34 cellular contexts compared by ENCODE assay signal in genomic region chr19:12893582-12893981, GRCh38. TPM values are rescaled to one million over a fixed set of nuclear protein-coding genes. Genes with fewer than 3 reads are reported as not detected.
DNase-seq lines count a peak whose midpoint lies in the region; ATAC-seq and TF ChIP-seq lines count a peak whose summit lies in the region.
"Had no signal": no experiment of that assay in that cellular context is flagged by ENCODE, and none has a peak within 500 bp of the region (broad histone marks: within the 10 kb centered on the region; RNA-seq: fewer than 3 reads in every experiment).

No MANE protein-coding gene starts in this region.

- H3K36me3 Mint-ChIP-seq in activated CD4-positive, alpha-beta memory T cell treated with anti-CD3 and anti-CD28 coated beads, Interleukin-2, amount 10 ng/mL, durations not matched to agents 7 days and 5 days (ENCODE audit: low read depth), result peaks cover 13% of the 10 kb centered on the region
- peaks cover 12% of the 10 kb centered on the region for H3K36me3 Mint-ChIP-seq in activated CD4-positive, alpha-beta memory T cell treated with anti-CD3 and anti-CD28 coated beads for 36 hours
- H3K36me3 Mint-ChIP-seq in CD8-positive, alpha-beta T cell, result peaks cover 45% of the 10 kb centered on the region
- peaks cover 60% of the 10 kb centered on the region for H3K36me3 Mint-ChIP-seq in activated T-helper 17 cell treated with anti-CD3 and anti-CD28 coated beads, Interleukin-2, amount 50 U/mL, for 72 hours (ENCODE audit: low read depth)
- peaks cover 10% of the 10 kb centered on the region for H3K36me3 Mint-ChIP-seq in natural killer cell treated with Interleukin-12 subunit alpha and Interleukin-12 subunit beta and Interleukin-15 and Interleukin-18, amount 100 ng/mL, for 72 hours

- H3K27ac Mint-ChIP-seq in activated CD4-positive, alpha-beta memory T cell treated with anti-CD3 and anti-CD28 coated beads, Interleukin-2, amount 10 ng/mL, durations not matched to agents 7 days and 5 days, result no peak overlapping the region
- H3K27ac Mint-ChIP-seq in activated CD4-positive, alpha-beta memory T cell treated with anti-CD3 and anti-CD28 coated beads for 36 hours, result no peak overlapping the region
- peak overlapping the region; percentile 49 for H3K27ac Mint-ChIP-seq in CD8-positive, alpha-beta T cell
- no peak overlapping the region for H3K27ac Mint-ChIP-seq in activated T-helper 17 cell treated with anti-CD3 and anti-CD28 coated beads, Interleukin-2, amount 50 U/mL, for 72 hours
- no peak overlapping the region for H3K27ac Mint-ChIP-seq in natural killer cell treated with Interleukin-12 subunit alpha and Interleukin-12 subunit beta and Interleukin-15 and Interleukin-18, amount 100 ng/mL, for 72 hours
- H3K27ac Mint-ChIP-seq: activated CD8-positive, alpha-beta T cell treated with anti-CD3 and anti-CD28 coated beads, Interleukin-2, amount 10 ng/mL, durations not matched to agents 7 days and 5 days had no signal

- H3K9me3 Mint-ChIP-seq in activated CD4-positive, alpha-beta memory T cell treated with anti-CD3 and anti-CD28 coated beads, Interleukin-2, amount 10 ng/mL, durations not matched to agents 7 days and 5 days, result no peaks in the 10 kb centered on the region
- H3K9me3 Mint-ChIP-seq in activated CD4-positive, alpha-beta memory T cell treated with anti-CD3 and anti-CD28 coated beads for 36 hours, result no peaks in the 10 kb centered on the region
- H3K9me3 Mint-ChIP-seq in CD8-positive, alpha-beta T cell, result no peaks in the 10 kb centered on the region
- no peaks in the 10 kb centered on the region for H3K9me3 Mint-ChIP-seq in activated T-helper 17 cell treated with anti-CD3 and anti-CD28 coated beads, Interleukin-2, amount 50 U/mL, for 72 hours
- H3K9me3 Mint-ChIP-seq in natural killer cell treated with Interleukin-12 subunit alpha and Interleukin-12 subunit beta and Interleukin-15 and Interleukin-18, amount 100 ng/mL, for 72 hours, result no peaks in the 10 kb centered on the region

- ATAC-seq in CD8-positive, alpha-beta T cell, result no peak
- no peak for ATAC-seq in activated T-helper 17 cell treated with anti-CD3 and anti-CD28 coated beads, Interleukin-2, amount 50 U/mL, for 72 hours (replicated peaks)
- ATAC-seq in natural killer cell treated with Interleukin-12 subunit alpha and Interleukin-12 subunit beta and Interleukin-15 and Interleukin-18, amount 100 ng/mL, for 72 hours, result no peak
- ATAC-seq in HG02759 (IDR thresholded peaks at IDR 0.05; ENCODE audit: unreplicated experiment), result no peak
- no peak for ATAC-seq in GM21576 (IDR thresholded peaks at IDR 0.05; ENCODE audit: unreplicated experiment)
- ATAC-seq in GM18873 (IDR thresholded peaks at IDR 0.05; ENCODE audit: low FRiP score, unreplicated experiment), result no peak
- ATAC-seq: activated CD8-positive, alpha-beta T cell treated with anti-CD3 and anti-CD28 coated beads, Interleukin-2, amount 10 ng/mL, durations not matched to agents 7 days and 5 days; GM12878; HCT116; heart right ventricle; right cardiac atrium had no signal

- no peak for DNase-seq in activated CD4-positive, alpha-beta memory T cell treated with anti-CD3 and anti-CD28 coated beads, Interleukin-2, amount 10 ng/mL, durations not matched to agents 7 days and 5 days
- no peak for DNase-seq in activated CD4-positive, alpha-beta memory T cell treated with anti-CD3 and anti-CD28 coated beads for 36 hours
- DNase-seq in CD8-positive, alpha-beta T cell, result no peak
- no peak for DNase-seq in natural killer cell treated with Interleukin-12 subunit alpha and Interleukin-12 subunit beta and Interleukin-15 and Interleukin-18, amount 100 ng/mL, for 72 hours (ENCODE audit: low spot score)
- DNase-seq: activated CD8-positive, alpha-beta T cell treated with anti-CD3 and anti-CD28 coated beads, Interleukin-2, amount 10 ng/mL, durations not matched to agents 7 days and 5 days; adrenal gland; colonic mucosa; effector memory CD4-positive, alpha-beta T cell; erythroblast; heart right ventricle; mesenchymal stem cell; NCI-H1092; NCI-H187; NCI-H2171 treated with DMSO at 0.1 percent for 48 hours; NCI-H69; spleen; stimulated activated CD4-positive, alpha-beta T cell treated with anti-CD3 and anti-CD28 coated beads, Interleukin-4, amount 100 ng/mL, for 1 hour; stimulated activated naive CD4-positive, alpha-beta T cell; testis; uterus had no signal

- intact Hi-C loops in activated CD4-positive, alpha-beta memory T cell treated with anti-CD3 and anti-CD28 coated beads for 36 hours (cut with micrococcal nuclease), result no loop called here
- intact Hi-C loops in CD8-positive, alpha-beta T cell (cut with DNase I, micrococcal nuclease), result loop anchor here in 1 of 2 experiments (5.0 kb wide), 1 partner anchor 224 kb away; the partner anchor contains the start of genes NACC1 and TRMT1

- H3K27me3 ChIP-seq in CD8-positive, alpha-beta T cell (ENCODE audit: insufficient read depth, low read length), result no peaks in the 10 kb centered on the region
- H3K27me3 ChIP-seq: adrenal gland, colonic mucosa, heart right ventricle, spleen, testis, uterus had no signal

- peaks cover 19% of the 10 kb centered on the region for H3K4me1 ChIP-seq in CD8-positive, alpha-beta T cell (ENCODE audit: insufficient read depth, low read length)
- H3K4me1 ChIP-seq: parathyroid adenoma had no signal

- no peak overlapping the region for H3K4me3 ChIP-seq in CD8-positive, alpha-beta T cell (ENCODE audit: low read depth, low read length)
- H3K4me3 ChIP-seq: adrenal gland, colonic mucosa, GM12878, heart right ventricle, spleen, testis, uterus had no signal

- CTCF ChIA-PET in activated CD4-positive, alpha-beta memory T cell treated with anti-CD3 and anti-CD28 coated beads, Interleukin-2, amount 10 ng/mL, durations not matched to agents 7 days and 5 days (lab: Charles Lee), result no interaction called here
- CTCF ChIA-PET in activated CD4-positive, alpha-beta memory T cell treated with anti-CD3 and anti-CD28 coated beads for 36 hours (lab: Charles Lee), result interaction anchor here (1.2 to 1.3 kb wide), 2 partner anchors 9 to 72 kb away, joined by 3 to 4 read pairs; no protein-coding TSS in a partner anchor
- CTCF ChIA-PET in CD8-positive, alpha-beta T cell (lab: Charles Lee), result interaction anchor here (0.6 to 1.2 kb wide), 2 partner anchors 46 to 1371 kb away, joined by 3 to 4 read pairs; no protein-coding TSS in a partner anchor

- H3K9me3 ChIP-seq in CD8-positive, alpha-beta T cell (ENCODE audit: low read length), result no peaks in the 10 kb centered on the region
- H3K9me3 ChIP-seq: adrenal gland, colonic mucosa, heart right ventricle, spleen, testis, uterus had no signal

- H3K36me3 ChIP-seq in CD8-positive, alpha-beta T cell (ENCODE audit: insufficient read depth, low read length), result peaks cover 28% of the 10 kb centered on the region
- H3K36me3 ChIP-seq: colonic mucosa, uterus had no signal

- POLR2A ChIA-PET in activated CD4-positive, alpha-beta memory T cell treated with anti-CD3 and anti-CD28 coated beads, Interleukin-2, amount 10 ng/mL, durations not matched to agents 7 days and 5 days (lab: Charles Lee), result interaction anchor here (1.9 kb wide), 1 partner anchor 9 kb away, joined by 7 read pairs; no protein-coding TSS in a partner anchor
- POLR2A ChIA-PET in activated CD4-positive, alpha-beta memory T cell treated with anti-CD3 and anti-CD28 coated beads for 36 hours (lab: Charles Lee), result no interaction called here
- POLR2A ChIA-PET in CD8-positive, alpha-beta T cell (lab: Charles Lee), result no interaction called here

- H3K27ac ChIP-seq in CD8-positive, alpha-beta T cell (ENCODE audit: low read depth, low read length), result no peak overlapping the region
- H3K27ac ChIP-seq: adrenal gland, colonic mucosa, heart right ventricle, parathyroid adenoma, spleen, testis, uterus had no signal

- TF ChIP-seq CTCF in CD8-positive, alpha-beta T cell (IDR thresholded peaks at IDR 0.05), result no peak

- H3K4me1 Mint-ChIP-seq in activated CD4-positive, alpha-beta memory T cell treated with anti-CD3 and anti-CD28 coated beads, Interleukin-2, amount 10 ng/mL, durations not matched to agents 7 days and 5 days, result peaks cover 28% of the 10 kb centered on the region
- peaks cover 24% of the 10 kb centered on the region for H3K4me1 Mint-ChIP-seq in activated CD4-positive, alpha-beta memory T cell treated with anti-CD3 and anti-CD28 coated beads for 36 hours (ENCODE audit: low read depth)
- peaks cover 27% of the 10 kb centered on the region for H3K4me1 Mint-ChIP-seq in CD8-positive, alpha-beta T cell (ENCODE audit: low read depth)
- peaks cover 9% of the 10 kb centered on the region for H3K4me1 Mint-ChIP-seq in activated T-helper 17 cell treated with anti-CD3 and anti-CD28 coated beads, Interleukin-2, amount 50 U/mL, for 72 hours
- peaks cover 18 to 21% of the 10 kb centered on the region in 2 donors for H3K4me1 Mint-ChIP-seq in natural killer cell treated with Interleukin-12 subunit alpha and Interleukin-12 subunit beta and Interleukin-15 and Interleukin-18, amount 100 ng/mL, for 72 hours (ENCODE audit: low read depth in 2 of 2)

- H3K4me3 Mint-ChIP-seq in activated CD4-positive, alpha-beta memory T cell treated with anti-CD3 and anti-CD28 coated beads, Interleukin-2, amount 10 ng/mL, durations not matched to agents 7 days and 5 days, result peak overlapping the region; percentile 35
- no peak overlapping the region for H3K4me3 Mint-ChIP-seq in activated CD4-positive, alpha-beta memory T cell treated with anti-CD3 and anti-CD28 coated beads for 36 hours
- H3K4me3 Mint-ChIP-seq in CD8-positive, alpha-beta T cell, result peak overlapping the region; percentile 43
- H3K4me3 Mint-ChIP-seq in activated T-helper 17 cell treated with anti-CD3 and anti-CD28 coated beads, Interleukin-2, amount 50 U/mL, for 72 hours, result peak overlapping the region; percentile 32
- H3K4me3 Mint-ChIP-seq in natural killer cell treated with Interleukin-12 subunit alpha and Interleukin-12 subunit beta and Interleukin-15 and Interleukin-18, amount 100 ng/mL, for 72 hours, result peak overlapping the region; percentile 38
- H3K4me3 Mint-ChIP-seq: activated CD8-positive, alpha-beta T cell treated with anti-CD3 and anti-CD28 coated beads, Interleukin-2, amount 10 ng/mL, durations not matched to agents 7 days and 5 days had no signal

- no peaks in the 10 kb centered on the region for H3K27me3 Mint-ChIP-seq in activated CD4-positive, alpha-beta memory T cell treated with anti-CD3 and anti-CD28 coated beads, Interleukin-2, amount 10 ng/mL, durations not matched to agents 7 days and 5 days
- H3K27me3 Mint-ChIP-seq in activated CD4-positive, alpha-beta memory T cell treated with anti-CD3 and anti-CD28 coated beads for 36 hours, result no peaks in the 10 kb centered on the region
- no peaks in the 10 kb centered on the region for H3K27me3 Mint-ChIP-seq in CD8-positive, alpha-beta T cell (ENCODE audit: low read depth)
- H3K27me3 Mint-ChIP-seq in activated T-helper 17 cell treated with anti-CD3 and anti-CD28 coated beads, Interleukin-2, amount 50 U/mL, for 72 hours, result no peaks in the 10 kb centered on the region
- no peaks in the 10 kb centered on the region for H3K27me3 Mint-ChIP-seq in natural killer cell treated with Interleukin-12 subunit alpha and Interleukin-12 subunit beta and Interleukin-15 and Interleukin-18, amount 100 ng/mL, for 72 hours

RNA-seq across cellular contexts. Expression of gene GCDH, which starts 2.6 kb away (rescaled TPM):
- total RNA-seq in activated CD4-positive, alpha-beta memory T cell treated with anti-CD3 and anti-CD28 coated beads, Interleukin-2, amount 10 ng/mL, durations not matched to agents 7 days and 5 days, result 10 to 100 TPM; 23.3 to 25.1 TPM
- 10 to 100 TPM; 33.6 to 34.4 TPM for total RNA-seq in activated CD4-positive, alpha-beta memory T cell treated with anti-CD3 and anti-CD28 coated beads for 36 hours
- 10 to 100 TPM; 36.0 to 41.7 TPM for total RNA-seq in CD8-positive, alpha-beta T cell
- total RNA-seq in activated T-helper 17 cell treated with anti-CD3 and anti-CD28 coated beads, Interleukin-2, amount 50 U/mL, for 72 hours, result 10 to 100 TPM; 25.8 to 48.4 TPM
- 10 to 100 TPM; 41.5 to 77.2 TPM for total RNA-seq in natural killer cell treated with Interleukin-12 subunit alpha and Interleukin-12 subunit beta and Interleukin-15 and Interleukin-18, amount 100 ng/mL, for 72 hours

RNA-seq across cellular contexts. Expression of gene KLF1, which starts 6.6 kb away (rescaled TPM):
- total RNA-seq in activated CD4-positive, alpha-beta memory T cell treated with anti-CD3 and anti-CD28 coated beads, Interleukin-2, amount 10 ng/mL, durations not matched to agents 7 days and 5 days, result under 1 TPM; 0.13 to 0.20 TPM
- under 1 TPM; 0.12 to 0.19 TPM for total RNA-seq in activated CD4-positive, alpha-beta memory T cell treated with anti-CD3 and anti-CD28 coated beads for 36 hours
- total RNA-seq in CD8-positive, alpha-beta T cell, result not detected
- total RNA-seq in activated T-helper 17 cell treated with anti-CD3 and anti-CD28 coated beads, Interleukin-2, amount 50 U/mL, for 72 hours, result under 1 TPM in 1 of 2 donors, not detected in 1; 0.61 TPM
- total RNA-seq in natural killer cell treated with Interleukin-12 subunit alpha and Interleukin-12 subunit beta and Interleukin-15 and Interleukin-18, amount 100 ng/mL, for 72 hours, result under 1 TPM; 0.52 to 0.89 TPM
- total RNA-seq: bronchial epithelial cell, Daoy, fibroblast of villous mesenchyme, myocyte, right cardiac atrium, RPMI7951, SK-MEL-5 had no signal

RNA-seq across cellular contexts. Expression of gene DNASE2, which starts 12.3 kb away (rescaled TPM):
- total RNA-seq in activated CD4-positive, alpha-beta memory T cell treated with anti-CD3 and anti-CD28 coated beads, Interleukin-2, amount 10 ng/mL, durations not matched to agents 7 days and 5 days, result 10 to 100 TPM; 37.6 to 39.3 TPM
- total RNA-seq in activated CD4-positive, alpha-beta memory T cell treated with anti-CD3 and anti-CD28 coated beads for 36 hours, result 10 to 100 TPM; 27.0 to 27.5 TPM
- 1 to 10 TPM; 5.9 to 8.4 TPM for total RNA-seq in CD8-positive, alpha-beta T cell
- 10 to 100 TPM; 32.5 to 34.2 TPM for total RNA-seq in activated T-helper 17 cell treated with anti-CD3 and anti-CD28 coated beads, Interleukin-2, amount 50 U/mL, for 72 hours
- total RNA-seq in natural killer cell treated with Interleukin-12 subunit alpha and Interleukin-12 subunit beta and Interleukin-15 and Interleukin-18, amount 100 ng/mL, for 72 hours, result 10 to 100 TPM; 30.3 to 32.7 TPM

RNA-seq across cellular contexts. Expression of gene SYCE2, which starts 25.5 kb away (rescaled TPM):
- 1 to 10 TPM; 3.9 to 4.9 TPM for total RNA-seq in activated CD4-positive, alpha-beta memory T cell treated with anti-CD3 and anti-CD28 coated beads, Interleukin-2, amount 10 ng/mL, durations not matched to agents 7 days and 5 days
- total RNA-seq in activated CD4-positive, alpha-beta memory T cell treated with anti-CD3 and anti-CD28 coated beads for 36 hours, result 1 to 10 TPM; 3.0 to 4.2 TPM
- total RNA-seq in CD8-positive, alpha-beta T cell, result 1 to 10 TPM; 2.4 to 2.9 TPM
- 1 to 10 TPM; 1.6 to 6.2 TPM for total RNA-seq in activated T-helper 17 cell treated with anti-CD3 and anti-CD28 coated beads, Interleukin-2, amount 50 U/mL, for 72 hours
- total RNA-seq in natural killer cell treated with Interleukin-12 subunit alpha and Interleukin-12 subunit beta and Interleukin-15 and Interleukin-18, amount 100 ng/mL, for 72 hours, result 1 to 10 TPM in 1 of 2 donors, under 1 TPM in 1; 0.78 to 1.1 TPM
- total RNA-seq: bronchial epithelial cell had no signal

RNA-seq across cellular contexts. Expression of gene FARSA, which starts 39.9 kb away (rescaled TPM):
- total RNA-seq in activated CD4-positive, alpha-beta memory T cell treated with anti-CD3 and anti-CD28 coated beads, Interleukin-2, amount 10 ng/mL, durations not matched to agents 7 days and 5 days, result 10 to 100 TPM; 72.4 to 74.9 TPM
- 100 to 1,000 TPM; 109 to 110 TPM for total RNA-seq in activated CD4-positive, alpha-beta memory T cell treated with anti-CD3 and anti-CD28 coated beads for 36 hours
- total RNA-seq in CD8-positive, alpha-beta T cell, result 10 to 100 TPM; 17.4 to 17.5 TPM
- total RNA-seq in activated T-helper 17 cell treated with anti-CD3 and anti-CD28 coated beads, Interleukin-2, amount 50 U/mL, for 72 hours, result 100 to 1,000 TPM in 1 of 2 donors, 10 to 100 TPM in 1; 87.9 to 130 TPM
- total RNA-seq in natural killer cell treated with Interleukin-12 subunit alpha and Interleukin-12 subunit beta and Interleukin-15 and Interleukin-18, amount 100 ng/mL, for 72 hours, result 100 to 1,000 TPM; 130 to 196 TPM
